9 cellular contexts compared by ENCODE assay signal in genomic region chr13:25375727-25376358, GRCh38. TPM values are rescaled to one million over a fixed set of nuclear protein-coding genes. Genes with fewer than 3 reads are reported as not detected.
DNase-seq lines count a peak whose midpoint lies in the region; ATAC-seq, FAIRE-seq and TF ChIP-seq lines count a peak whose summit lies in the region.
"Had no signal": no experiment of that assay in that cellular context is flagged by ENCODE, and none has a peak within 500 bp of the region (broad histone marks: within the 10 kb centered on the region; RNA-seq: fewer than 3 reads in every experiment).

No MANE protein-coding gene starts in this region.

- CTCF ChIA-PET in K562 (lab: Yijun Ruan, JAX; ENCODE audit: low intra/inter-chr PET ratio): no interaction called here

- H3K27me3 Mint-ChIP-seq in HFFc6 (ENCODE audit: insufficient read depth): peaks cover 32% of the 10 kb centered on the region

- in situ Hi-C loops in K562 (cut with MboI): no loop called here

- H3K4me3 ChIP-seq in K562 (no peak overlapping the region), thoracic aorta (no peak overlapping the region)
- H3K4me3 ChIP-seq: BLaER1 treated with 17β-estradiol and CSF1 and Interleukin-3, amounts not matched to agents 10 nM and 100 nM had no signal

- peak; percentile 20 to 59 (median 32) for DNase-seq in NCI-H1417 (lab: John Stamatoyannopoulos, UW)
- DNase-seq in NCI-H1417 treated with DMSO at 0.1 percent for 48 hours (lab: John Stamatoyannopoulos, UW): no peak
- peak; percentile 27 for DNase-seq in HFFc6
- peak; percentile 40 for DNase-seq in NOMO-1 treated with dmso at 0.1 percent for 144 hours (lab: John Stamatoyannopoulos, UW; ENCODE audit: unreplicated experiment)
- peak; percentile 50 to 72 (median 56) for DNase-seq in K562 (ENCODE audit: extremely low read depth in 1 of 4, low spot score in 3 of 4)
- peak; percentile 69 for DNase-seq in left kidney (ENCODE audit: low read depth, low spot score)
- no peak for DNase-seq in thoracic aorta (ENCODE audit: low spot score)

- H3K27ac ChIP-seq in K562 (ENCODE audit: extremely low read depth, low read depth, low read length) (no peak overlapping the region), thoracic aorta (no peak overlapping the region)
- H3K27ac ChIP-seq: BLaER1 treated with 17β-estradiol and CSF1 and Interleukin-3, amounts not matched to agents 10 nM and 100 nM had no signal

- FAIRE-seq in K562 (lab: Jason Lieb, UNC): peak; percentile 44

- POLR2A ChIA-PET in K562 (lab: Yijun Ruan, JAX): interaction anchor here (0.6 kb wide), 1 partner anchor 194 kb away, joined by 4 read pairs; no protein-coding TSS in a partner anchor

- no peaks in the 10 kb centered on the region for H3K9me1 ChIP-seq in K562 (ENCODE audit: control insufficient read depth, insufficient read depth, low read length)

- H3K79me2 ChIP-seq in K562 (ENCODE audit: control insufficient read depth, insufficient read depth, low read length): no peaks in the 10 kb centered on the region

- peaks cover 2 to 10% of the 10 kb centered on the region in 2 experiments; a peak in 2 of 5 replicates for H3K27me3 ChIP-seq in K562 (ENCODE audit: control insufficient read depth in 2 of 2, insufficient read depth in 2 of 2, low read length in 2 of 2)
- no peaks in the 10 kb centered on the region for H3K27me3 ChIP-seq in thoracic aorta (replicated peaks; ENCODE audit: insufficient read depth)

- no peak overlapping the region for H3K27ac Mint-ChIP-seq in HFFc6

- no peaks in the 10 kb centered on the region; the same call in 1 of the 2 replicates for H3K9me3 ChIP-seq in K562 (replicated peaks; ENCODE audit: control insufficient read depth, insufficient read depth, low read depth, low read length)
- H3K9me3 ChIP-seq in thoracic aorta: no peaks in the 10 kb centered on the region

- H3K4me2 ChIP-seq in K562 (ENCODE audit: insufficient read depth, low read length): no peak overlapping the region

- no peaks in the 10 kb centered on the region for H4K20me1 ChIP-seq in K562 (replicated peaks; ENCODE audit: control insufficient read depth, insufficient read depth, low read length)
- H4K20me1 ChIP-seq: BLaER1 treated with 17β-estradiol and CSF1 and Interleukin-3, amounts not matched to agents 10 nM and 100 nM had no signal

- H3K36me3 Mint-ChIP-seq in HFFc6 (ENCODE audit: low read depth): no peaks in the 10 kb centered on the region

- 0 out of 2 replicates have a peak, but pooled peaks cover 5% of the 10 kb centered on the region for H3K4me1 Mint-ChIP-seq in HFFc6 (ENCODE audit: low read depth)

- no peaks in the 10 kb centered on the region for H3K9me3 Mint-ChIP-seq in HFFc6

- H3K36me3 ChIP-seq in K562 (ENCODE audit: control insufficient read depth, insufficient read depth, low read length) (no peaks in the 10 kb centered on the region), thoracic aorta (no peaks in the 10 kb centered on the region)
- H3K36me3 ChIP-seq: BLaER1 treated with 17β-estradiol and CSF1 and Interleukin-3, amounts not matched to agents 10 nM and 100 nM had no signal

- peaks cover 29 to 34% of the 10 kb centered on the region in 2 experiments; a peak in 4 of 5 replicates for H3K4me1 ChIP-seq in K562 (replicated peaks in 1 of 2; ENCODE audit: control insufficient read depth in 2 of 2, insufficient read depth in 2 of 2, low read length in 2 of 2)
- peaks cover 0 to 5% of the 10 kb centered on the region in 2 donors for H3K4me1 ChIP-seq in thoracic aorta (ENCODE audit: control insufficient read depth in 1 of 2, low read depth in 2 of 2)

- WGBS in K562 (ENCODE audit: insufficient coverage, low coverage, missing lambda C conversion rate): 4% methylated on average over 9 of the region's 9 CpGs

- peak overlapping the region; percentile 51; the same call in 1 of the 2 replicates for H2AFZ ChIP-seq in K562 (ENCODE audit: low read depth, low read length)

- peak; percentile 32 for ATAC-seq in K562
- ATAC-seq in thoracic aorta (ENCODE audit: insufficient number of reproducible peaks, low FRiP score, low read depth): no peak
- ATAC-seq in GM21367 (IDR thresholded peaks at IDR 0.05; ENCODE audit: unreplicated experiment): no peak

- H3K4me3 Mint-ChIP-seq in HFFc6: no peak overlapping the region

- TF ChIP-seq EP300 in K562 (IDR thresholded peaks at IDR 0.05; ENCODE audit: low read length): no peak

- no peak overlapping the region for H3K9ac ChIP-seq in K562 (ENCODE audit: insufficient read depth in 1 of 2, low read depth in 2 of 2, low read length in 2 of 2)
- H3K9ac ChIP-seq: BLaER1 treated with 17β-estradiol and CSF1 and Interleukin-3, amounts not matched to agents 10 nM and 100 nM had no signal

- no peak for TF ChIP-seq POLR2A in K562 (conservative IDR thresholded peaks at IDR 0.05)

- peak; percentile 47 to 67 for TF ChIP-seq RAD21 in K562 (CRISPR knock-in tag; conservative IDR thresholded peaks at IDR 0.05 in 1 of 2, IDR thresholded peaks at IDR 0.05 in 1 of 2)

- BruUV-seq in K562 (replicated peaks; lab: Mats Ljungman, UMichigan): no TSS peak

- intact Hi-C loops in K562 (cut with micrococcal nuclease): loop anchor here (10.0 kb wide), 2 partner anchors 71 to 141 kb away; partner anchors contain the start of gene NUP58

- TF ChIP-seq CTCF in HFFc6 (IDR thresholded peaks at IDR 0.05) (peak; percentile 89), K562 (IDR thresholded peaks at IDR 0.05 in 2 of 3, conservative IDR thresholded peaks at IDR 0.05 in 1 of 3; ENCODE audit: insufficient read depth in 2 of 3, low read depth in 1 of 3, low read length in 3 of 3) (peak; percentile 56 to 65 (median 61)), thoracic aorta (IDR thresholded peaks at IDR 0.05) (peak; percentile 53)

TF ChIP-seq in K562, 482 proteins besides CTCF, POLR2A, EP300 and RAD21 (continues in another document):
- TF ChIP-seq TFE3 (CRISPR knock-in tag; IDR thresholded peaks at IDR 0.05): 0 out of 2 replicates have a peak, but pooled peaks have one; percentile 13
- no peak for TF ChIP-seq ZKSCAN1 (IDR thresholded peaks at IDR 0.05; ENCODE audit: low read depth, low read length)
- TF ChIP-seq ZBTB34 (CRISPR knock-in tag; IDR thresholded peaks at IDR 0.05): no peak
- no peak for TF ChIP-seq XRCC4 (IDR thresholded peaks at IDR 0.05; ENCODE audit: extremely low read depth, insufficient read depth, insufficient read length)
- peak; percentile 15; the same call in 1 of the 2 replicates for TF ChIP-seq TEAD4 (IDR thresholded peaks at IDR 0.05; ENCODE audit: low read length)
- TF ChIP-seq TEAD4 (CRISPR knock-in tag; IDR thresholded peaks at IDR 0.05; ENCODE audit: borderline replicate concordance): no peak

RNA-seq across cellular contexts. Expression of gene ATP8A2, which starts 4.1 kb away (rescaled TPM):
- total RNA-seq in HFFc6 (2021; fragmentation: NEBNext Ultra II Directional; extraction: Animal tissue kit (Norgen Biotek cat#: 25700)): under 1 TPM in 1 of 6 experiments, not detected in 5; 0.02 TPM
- 0.76 and 1.1 TPM in 2 replicates for total RNA-seq in K562 (2011; cell fraction: chromatin; rRNA removed; ENCODE audit: low replicate concordance)
- total RNA-seq in K562 (2011; cell fraction: nucleolus; rRNA removed): 0.50 TPM in 1 of 2 replicates, not detected in the other
- total RNA-seq in K562 (2011; cell fraction: nucleoplasm; rRNA removed): 0.15 and 0.51 TPM in 2 replicates
- total RNA-seq in K562 (2014; rRNA removed) (under 0.01 TPM in 2 replicates), K562 (2014; rRNA removed; fragmentation: Illumina TruSeq; extraction: Trizol) (0.33 TPM in 1 of 2 replicates, not detected in the other), K562 (2015; rRNA removed; fragmentation: Illumina TruSeq; extraction: Trizol) (not detected in 2 replicates), K562 (2021) (not detected in 2 replicates), thoracic aorta (1 to 10 TPM in 1 of 2 donors, under 1 TPM in 1; 0.41 to 1.6 TPM)
- polyA plus RNA-seq in K562 (2011; rRNA removed) (0.03 and 0.06 TPM in 2 replicates), K562 (2014; fragmentation: Illumina TruSeq; extraction: Trizol) (0.06 and 0.08 TPM in 2 replicates), K562 (2014; fragmentation: Nextera tagmentation; extraction: Ambion mirVana) (under 1 TPM in 1 of 2 experiments, not detected in 1; 0.08 TPM), K562 (2014; rRNA removed) (0.04 TPM in 1 of 2 replicates, not detected in the other)
- polyA plus RNA-seq in K562 (2011; cell fraction: cytosol; rRNA removed): 0.01 and 0.06 TPM in 2 replicates
- polyA plus RNA-seq in K562 (2011; cell fraction: nucleus; rRNA removed): 0.06 and 0.07 TPM in 2 replicates
- polyA plus RNA-seq in K562 (2012): 0.05 and 0.10 TPM in 2 replicates
- polyA minus RNA-seq in K562 (2011; rRNA and poly(A)+ RNA removed): 0.09 and 0.60 TPM in 2 replicates
- polyA minus RNA-seq in K562 (2011; cell fraction: cytosol; rRNA and poly(A)+ RNA removed): not detected in 2 replicates
- under 0.01 and 1.1 TPM in 2 replicates for polyA minus RNA-seq in K562 (2011; cell fraction: nucleus; rRNA and poly(A)+ RNA removed)

Comparison
In these comparisons a context has a peak if more than half of its experiments do, and no peak if none do; other contexts are left out.
1. DNase-seq: peak in NCI-H1417 (3 of 3), HFFc6 (single experiment), NOMO-1 treated with dmso at 0.1 percent for 144 hours (single experiment), K562 (4 of 4) and left kidney (single experiment); none in NCI-H1417 treated with DMSO at 0.1 percent for 48 hours (single experiment) and thoracic aorta (single experiment).
2. Peak in every context shown above with its lines, with median percentiles within 50 percentile points of each other: CTCF ChIP-seq.